Comparison of ENCODE assay signal across 1 cellular context in genomic region chr3:51718547-51719412, GRCh38.
A peak's percentile ranks its signal among the peaks of the same experiment; 100 is the strongest.
TF ChIP-seq lines count a peak whose summit lies in the region.

No MANE protein-coding gene starts in this region.

TF ChIP-seq in GM12878, 131 proteins besides CTCF, POLR2A, EP300 and RAD21 (continued from another document):
- peak; percentile 92 for TF ChIP-seq PAX5 (IDR thresholded peaks at IDR 0.05; ENCODE audit: borderline replicate concordance, low read depth, low read length)
- peak; percentile 39; the same call in 1 of the 2 replicates for TF ChIP-seq SMARCA5 (IDR thresholded peaks at IDR 0.05)
- no peak for TF ChIP-seq CBX3 (IDR thresholded peaks at IDR 0.05; ENCODE audit: borderline replicate concordance, low read depth)
- TF ChIP-seq JUND (IDR thresholded peaks at IDR 0.05; ENCODE audit: low read depth, low read length) = no peak
- TF ChIP-seq ZNF592 (IDR thresholded peaks at IDR 0.05) = 0 out of 2 replicates have a peak, but pooled peaks have one; percentile 46
